ENCODE assay signal across 1 cellular context in the genomic region with DNA sequence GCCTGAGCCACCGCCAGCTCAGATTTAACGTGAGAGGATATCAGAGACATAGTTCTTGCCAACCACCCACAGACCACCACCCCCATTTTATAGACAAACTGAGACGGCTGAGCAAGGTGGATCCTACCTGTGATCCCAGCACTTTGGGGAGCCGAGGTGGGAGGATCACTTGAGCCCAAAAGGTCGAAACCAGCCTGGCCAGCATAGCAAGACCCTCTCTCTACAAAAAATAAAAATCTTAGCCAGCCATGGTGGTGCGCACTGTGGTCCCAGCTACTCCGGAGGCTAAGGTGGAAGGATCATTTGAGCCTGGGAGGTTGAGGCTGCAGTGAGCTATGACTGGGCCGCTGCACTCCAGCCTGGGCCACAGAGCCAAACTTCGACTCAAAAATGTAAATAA.
TF ChIP-seq lines count a peak whose summit lies in the region.

No MANE protein-coding gene starts in this region.

TF ChIP-seq in IMR-90, 13 proteins besides CTCF, POLR2A, EP300 and RAD21:
- no peak for TF ChIP-seq NFE2L2 (IDR thresholded peaks at IDR 0.05; ENCODE audit: low read depth, low read length)
TF ChIP-seq in IMR-90: peak in this region for 0.
